10 cellular contexts compared by ENCODE assay signal in genomic region chr4:113064244-113064643, GRCh38. TPM values are rescaled to one million over a fixed set of nuclear protein-coding genes. Genes with fewer than 3 reads are reported as not detected.
DNase-seq lines count a peak whose midpoint lies in the region; ATAC-seq and TF ChIP-seq lines count a peak whose summit lies in the region.
"Had no signal": no experiment of that assay in that cellular context is flagged by ENCODE, and none has a peak within 500 bp of the region (broad histone marks: within the 10 kb centered on the region; RNA-seq: fewer than 3 reads in every experiment).

No MANE protein-coding gene starts in this region.

- H3F3A ChIP-seq in neural cell (ENCODE audit: insufficient read depth, low read length, poor library complexity, severe bottlenecking) = no peaks in the 10 kb centered on the region

- peaks cover 2% of the 10 kb centered on the region for H3K27me3 Mint-ChIP-seq in activated naive CD4-positive, alpha-beta T cell treated with anti-CD3 and anti-CD28 coated beads for 36 hours (ENCODE audit: low read depth)
- peaks cover 8 to 10% of the 10 kb centered on the region in 2 donors for H3K27me3 Mint-ChIP-seq in effector memory CD8-positive, alpha-beta T cell
- H3K27me3 Mint-ChIP-seq: CD4-positive, CD25-positive, alpha-beta regulatory T cell had no signal

- TF ChIP-seq RAD21 in neural cell (conservative IDR thresholded peaks at IDR 0.05) = no peak

- H3K4me3 ChIP-seq in neural cell (ENCODE audit: low read length) = no peak overlapping the region

- H3K9me3 ChIP-seq in neural cell (ENCODE audit: low read length) = no peaks in the 10 kb centered on the region

- H3K9me3 Mint-ChIP-seq in activated naive CD4-positive, alpha-beta T cell treated with anti-CD3 and anti-CD28 coated beads for 36 hours = no peaks in the 10 kb centered on the region
- H3K9me3 Mint-ChIP-seq in effector memory CD8-positive, alpha-beta T cell = peaks cover 7 to 18% of the 10 kb centered on the region in 2 donors

- DNase-seq in HEK293T (ENCODE audit: extremely low spot score) (no peak), NCI-H2081 (lab: John Stamatoyannopoulos, UW) (peak; percentile 86 to 97), SHP77 (lab: John Stamatoyannopoulos, UW) (peak; percentile 85 to 89)
- no peak for DNase-seq in activated CD4-positive, alpha-beta T cell treated with anti-CD3 and anti-CD28 coated beads for 48 hours
- no peak for DNase-seq in activated naive CD4-positive, alpha-beta T cell treated with anti-CD3 and anti-CD28 coated beads for 36 hours
- DNase-seq in effector memory CD8-positive, alpha-beta T cell = no peak
- DNase-seq: activated gamma-delta T cell; CD4-positive, CD25-positive, alpha-beta regulatory T cell; right cardiac atrium had no signal

- intact Hi-C loops in activated naive CD4-positive, alpha-beta T cell treated with anti-CD3 and anti-CD28 coated beads for 36 hours (cut with micrococcal nuclease) = no loop called here

- H3K36me3 Mint-ChIP-seq in activated naive CD4-positive, alpha-beta T cell treated with anti-CD3 and anti-CD28 coated beads for 36 hours (ENCODE audit: low read depth) = no peaks in the 10 kb centered on the region
- H3K36me3 Mint-ChIP-seq in effector memory CD8-positive, alpha-beta T cell (ENCODE audit: insufficient read depth) = no peaks in the 10 kb centered on the region
- H3K36me3 Mint-ChIP-seq: CD4-positive, CD25-positive, alpha-beta regulatory T cell had no signal

- H3K4me1 Mint-ChIP-seq in activated naive CD4-positive, alpha-beta T cell treated with anti-CD3 and anti-CD28 coated beads for 36 hours (ENCODE audit: low read depth) = no peaks in the 10 kb centered on the region
- no peaks in the 10 kb centered on the region for H3K4me1 Mint-ChIP-seq in effector memory CD8-positive, alpha-beta T cell (ENCODE audit: low read depth in 2 of 2)
- H3K4me1 Mint-ChIP-seq: CD4-positive, CD25-positive, alpha-beta regulatory T cell had no signal

- H3K9ac ChIP-seq in neural cell (ENCODE audit: low read length) = no peak overlapping the region

- no peak overlapping the region for H2AFZ ChIP-seq in neural cell (ENCODE audit: low read depth, low read length)

- TF ChIP-seq CTCF in neural cell (IDR thresholded peaks at IDR 0.05; ENCODE audit: poor library complexity, severe bottlenecking) = no peak

- no peak for TF ChIP-seq EP300 in neural cell (conservative IDR thresholded peaks at IDR 0.05; ENCODE audit: poor library complexity, severe bottlenecking)

- H4K20me1 ChIP-seq in neural cell (ENCODE audit: insufficient read depth) = no peaks in the 10 kb centered on the region

- CTCF ChIA-PET in HEK293T (lab: Yijun Ruan, JAX) = no interaction called here
- CTCF ChIA-PET in activated naive CD4-positive, alpha-beta T cell treated with anti-CD3 and anti-CD28 coated beads for 36 hours (lab: Charles Lee) = no interaction called here

- H3K9me2 ChIP-seq in neural cell (ENCODE audit: insufficient read depth, low read length) = no peaks in the 10 kb centered on the region

- no peak overlapping the region for H3K4me3 Mint-ChIP-seq in activated naive CD4-positive, alpha-beta T cell treated with anti-CD3 and anti-CD28 coated beads for 36 hours
- no peak overlapping the region for H3K4me3 Mint-ChIP-seq in effector memory CD8-positive, alpha-beta T cell
- H3K4me3 Mint-ChIP-seq: CD4-positive, CD25-positive, alpha-beta regulatory T cell had no signal

- no peak overlapping the region for H3K4me2 ChIP-seq in neural cell (ENCODE audit: low read length)

- no peak overlapping the region for H3K27ac Mint-ChIP-seq in activated naive CD4-positive, alpha-beta T cell treated with anti-CD3 and anti-CD28 coated beads for 36 hours
- H3K27ac Mint-ChIP-seq in effector memory CD8-positive, alpha-beta T cell = no peak overlapping the region
- H3K27ac Mint-ChIP-seq: CD4-positive, CD25-positive, alpha-beta regulatory T cell had no signal

- no peaks in the 10 kb centered on the region for H3K36me3 ChIP-seq in neural cell (ENCODE audit: insufficient read depth, low read length)

- H3K27me3 ChIP-seq in neural cell (ENCODE audit: insufficient read depth, low read depth, low read length) = peaks cover 41% of the 10 kb centered on the region

- peaks cover 25% of the 10 kb centered on the region for H3K79me2 ChIP-seq in neural cell (replicated peaks; ENCODE audit: insufficient read depth, low read length)

- no peak overlapping the region for H3K27ac ChIP-seq in neural cell (ENCODE audit: low read length)

- POLR2A ChIA-PET in HEK293T (lab: Yijun Ruan, JAX) = no interaction called here

- no peak for ATAC-seq in effector memory CD8-positive, alpha-beta T cell (replicated peaks)
- ATAC-seq: right cardiac atrium had no signal

TF ChIP-seq in HEK293T, 16 proteins besides CTCF, POLR2A, EP300 and RAD21:
- TF ChIP-seq PKNOX1 (IDR thresholded peaks at IDR 0.05) (0 out of 2 replicates have a peak, but pooled peaks have one; percentile 5), LEF1 (IDR thresholded peaks at IDR 0.05; ENCODE audit: borderline replicate concordance) (no peak), FOXK2 (IDR thresholded peaks at IDR 0.05) (no peak)

TF ChIP-seq in neural cell, 6 proteins besides CTCF, POLR2A, EP300 and RAD21:
- peak; percentile 86 for TF ChIP-seq POLR2AphosphoS5 (IDR thresholded peaks at IDR 0.05)
- TF ChIP-seq MXI1 (conservative IDR thresholded peaks at IDR 0.05; ENCODE audit: poor library complexity, severe bottlenecking) = no peak
- no peak for TF ChIP-seq REST (IDR thresholded peaks at IDR 0.05; ENCODE audit: borderline replicate concordance)
- no peak for TF ChIP-seq TAF1 (IDR thresholded peaks at IDR 0.05; ENCODE audit: low read depth)
- no peak for TF ChIP-seq EZH2 (IDR thresholded peaks at IDR 0.05; ENCODE audit: borderline replicate concordance, insufficient read depth, low read length, poor library complexity, severe bottlenecking)
- TF ChIP-seq SMC3 (conservative IDR thresholded peaks at IDR 0.05; ENCODE audit: poor library complexity) = no peak
TF ChIP-seq in neural cell: peak in this region for 1.

RNA-seq across cellular contexts. Expression of gene ANK2, which starts 14.8 kb away (rescaled TPM):
- polyA plus RNA-seq in neural cell = 52.0 and 54.8 TPM in 2 replicates
- polyA minus RNA-seq in neural cell = 225 and 296 TPM in 2 replicates
- 1 to 10 TPM; 2.7 to 3.0 TPM for total RNA-seq in activated naive CD4-positive, alpha-beta T cell treated with anti-CD3 and anti-CD28 coated beads for 36 hours
- total RNA-seq: CD4-positive, CD25-positive, alpha-beta regulatory T cell had no signal
- polyA plus RNA-seq: CD4-positive, CD25-positive, alpha-beta regulatory T cell had no signal

Comparison
In these comparisons a context has a peak if more than half of its experiments do, and no peak if none do; other contexts are left out.
1. DNase-seq: peak in NCI-H2081 (2 of 2) and SHP77 (2 of 2); none in HEK293T (single experiment), activated CD4-positive, alpha-beta T cell treated with anti-CD3 and anti-CD28 coated beads for 48 hours (single experiment), activated naive CD4-positive, alpha-beta T cell treated with anti-CD3 and anti-CD28 coated beads for 36 hours (single experiment) and effector memory CD8-positive, alpha-beta T cell (0 of 3).